In the genomic region with DNA sequence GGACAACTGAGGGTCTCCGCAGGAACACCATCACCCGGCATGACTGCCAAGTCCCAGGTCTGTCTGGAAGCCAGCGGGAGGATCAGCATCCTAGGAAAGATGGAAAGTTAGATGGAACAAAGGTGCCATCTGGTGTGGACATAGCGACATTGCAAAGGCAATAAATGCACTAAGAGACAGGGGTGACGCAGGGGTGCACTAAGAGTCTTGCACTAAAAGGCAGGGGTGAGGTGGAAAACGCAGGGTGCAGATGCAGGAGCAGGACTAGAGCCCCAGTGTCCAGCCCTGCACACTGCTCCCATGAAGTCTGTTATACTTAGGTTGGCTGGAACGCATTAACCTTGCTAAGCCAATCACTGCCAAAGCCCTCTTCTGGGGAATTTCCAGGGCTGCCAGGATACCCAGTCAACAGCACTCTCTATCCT, we compare ENCODE assay signal across 1 cellular context.
TF ChIP-seq lines count a peak whose summit lies in the region.

No MANE protein-coding gene starts in this region.

TF ChIP-seq in H1, 55 proteins besides CTCF, POLR2A, EP300 and RAD21:
- TF ChIP-seq KDM4A (IDR thresholded peaks at IDR 0.05; ENCODE audit: low read depth, low read length, severe bottlenecking) (no peak), YY1 (IDR thresholded peaks at IDR 0.05; ENCODE audit: low read depth, low read length) (peak; percentile 27; the same call in 1 of the 2 replicates), CHD1 (IDR thresholded peaks at IDR 0.05; ENCODE audit: low read depth, low read length) (no peak), TEAD4 (IDR thresholded peaks at IDR 0.05; ENCODE audit: low read depth, low read length) (0 out of 2 replicates have a peak, but pooled peaks have one; percentile 39), KDM1A (IDR thresholded peaks at IDR 0.05; ENCODE audit: borderline replicate concordance, low read length) (peak; percentile 3; the same call in 1 of the 2 replicates), SP1 (IDR thresholded peaks at IDR 0.05; ENCODE audit: low read depth, low read length) (no peak)
- TF ChIP-seq, protein P1, sequence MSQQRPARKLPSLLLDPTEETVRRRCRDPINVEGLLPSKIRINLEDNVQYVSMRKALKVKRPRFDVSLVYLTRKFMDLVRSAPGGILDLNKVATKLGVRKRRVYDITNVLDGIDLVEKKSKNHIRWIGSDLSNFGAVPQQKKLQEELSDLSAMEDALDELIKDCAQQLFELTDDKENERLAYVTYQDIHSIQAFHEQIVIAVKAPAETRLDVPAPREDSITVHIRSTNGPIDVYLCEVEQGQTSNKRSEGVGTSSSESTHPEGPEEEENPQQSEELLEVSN (IDR thresholded peaks at IDR 0.05): no peak
